In genomic region chr6:169073311-169073710, GRCh38 we compare ENCODE assay signal across 1 cellular context.
TF ChIP-seq lines count a peak whose summit lies in the region.

No MANE protein-coding gene starts in this region.

TF ChIP-seq in WTC11, 78 proteins besides CTCF, POLR2A, EP300 and RAD21 (continued from another document):
- TF ChIP-seq E2F4 (CRISPR knock-in tag; IDR thresholded peaks at IDR 0.05; ENCODE audit: borderline replicate concordance, low read depth) (no peak), NR2C2 (CRISPR knock-in tag; IDR thresholded peaks at IDR 0.05) (no peak), ZNF232 (CRISPR knock-in tag; IDR thresholded peaks at IDR 0.05) (no peak), ELF4 (CRISPR knock-in tag; IDR thresholded peaks at IDR 0.05; ENCODE audit: low read depth) (no peak), KAT7 (CRISPR knock-in tag; IDR thresholded peaks at IDR 0.05; ENCODE audit: borderline replicate concordance) (no peak), IRF1 (CRISPR knock-in tag; IDR thresholded peaks at IDR 0.05) (no peak), JAZF1 (CRISPR knock-in tag; IDR thresholded peaks at IDR 0.05) (no peak), ZNF425 (CRISPR knock-in tag; conservative IDR thresholded peaks at IDR 0.05) (no peak), E2F1 (CRISPR knock-in tag; IDR thresholded peaks at IDR 0.05) (no peak), GABPB1 (CRISPR knock-in tag; IDR thresholded peaks at IDR 0.05) (no peak)
